ENCODE assay signal across 8 cellular contexts in genomic region chr17:78839762-78840529, GRCh38. TPM values are rescaled to one million over a fixed set of nuclear protein-coding genes. Genes with fewer than 3 reads are reported as not detected.
DNase-seq lines count a peak whose midpoint lies in the region; ATAC-seq, FAIRE-seq and TF ChIP-seq lines count a peak whose summit lies in the region.

No MANE protein-coding gene starts in this region.

- H3K36me3 ChIP-seq in HEK293 (ENCODE audit: control insufficient read depth in 2 of 2, insufficient read depth in 1 of 2, low read length in 2 of 2) (peaks cover 30 to 33% of the 10 kb centered on the region in 2 experiments), thoracic aorta (peaks cover 19% of the 10 kb centered on the region)

- TF ChIP-seq POLR2A in GM12892 (IDR thresholded peaks at IDR 0.05; ENCODE audit: low read depth, low read length) = peak; percentile 45; the same call in 1 of the 2 replicates

- POLR2A ChIA-PET in HEK293 (lab: Yijun Ruan, JAX) = interaction anchor here (0.5 to 1.2 kb wide), 5 partner anchors 15 to 170 kb away, joined by 3 to 4 read pairs (median 4); partner anchors contain the start of gene CANT1

- TF ChIP-seq CTCF in HEK293 (tag by site-specific recombination; IDR thresholded peaks at IDR 0.05) (no peak), epithelial cell of proximal tubule (conservative IDR thresholded peaks at IDR 0.05; ENCODE audit: low read depth, low read length) (no peak), thoracic aorta (IDR thresholded peaks at IDR 0.05) (no peak)

- H3K9me3 ChIP-seq in HEK293 (ENCODE audit: control insufficient read depth, insufficient read depth, low read depth, low read length) = no peaks in the 10 kb centered on the region
- no peaks in the 10 kb centered on the region for H3K9me3 ChIP-seq in thoracic aorta

- peak overlapping the region; percentile 79 for H3K4me3 ChIP-seq in HEK293 (ENCODE audit: low read depth, low read length)
- peak overlapping the region; percentile 93 for H3K4me3 ChIP-seq in epithelial cell of proximal tubule (ENCODE audit: low read depth, low read length)
- peak overlapping the region; percentile 96 for H3K4me3 ChIP-seq in thoracic aorta

- no peak for ATAC-seq in thoracic aorta (ENCODE audit: insufficient number of reproducible peaks, low FRiP score, low read depth)

- peak overlapping the region; percentile 83 for H3K27ac ChIP-seq in HEK293 (ENCODE audit: extremely low read depth, low read depth, low read length)
- peak overlapping the region; percentile 95 to 97 for H3K27ac ChIP-seq in thoracic aorta

- no peaks in the 10 kb centered on the region for H3K27me3 ChIP-seq in thoracic aorta (replicated peaks; ENCODE audit: insufficient read depth)

- peak; percentile 36 for FAIRE-seq in GM12892 (lab: Jason Lieb, UNC)

- DNase-seq in GM12892 (ENCODE audit: insufficient read length) (peak; percentile 51), NAMALWA (ENCODE audit: low spot score) (peak; percentile 56), activated T-cell treated with anti-CD3 and anti-CD28 coated beads for 1 hour (ENCODE audit: low read depth) (peak; percentile 22), epithelial cell of proximal tubule (ENCODE audit: low read depth) (no peak), myocyte (ENCODE audit: low read depth) (peak; percentile 37), thoracic aorta (ENCODE audit: low spot score) (no peak), middle frontal gyrus (ENCODE audit: extremely low spot score, low spot score) (no peak)

- CTCF ChIA-PET in HEK293 (lab: Yijun Ruan, JAX) = interaction anchor here (0.6 to 1.2 kb wide), 2 partner anchors 173 to 343 kb away, joined by 3 read pairs; no protein-coding TSS in a partner anchor

- peaks cover 8% of the 10 kb centered on the region; the same call in 1 of the 2 replicates for H3K4me1 ChIP-seq in HEK293 (ENCODE audit: control insufficient read depth, insufficient read depth, low read length)
- H3K4me1 ChIP-seq in thoracic aorta (ENCODE audit: control insufficient read depth in 1 of 2, low read depth in 2 of 2) = peaks cover 6 to 33% of the 10 kb centered on the region in 2 donors

TF ChIP-seq in HEK293, 187 proteins besides CTCF, POLR2A, EP300 and RAD21 (continues in another document):
- TF ChIP-seq, protein P1, sequence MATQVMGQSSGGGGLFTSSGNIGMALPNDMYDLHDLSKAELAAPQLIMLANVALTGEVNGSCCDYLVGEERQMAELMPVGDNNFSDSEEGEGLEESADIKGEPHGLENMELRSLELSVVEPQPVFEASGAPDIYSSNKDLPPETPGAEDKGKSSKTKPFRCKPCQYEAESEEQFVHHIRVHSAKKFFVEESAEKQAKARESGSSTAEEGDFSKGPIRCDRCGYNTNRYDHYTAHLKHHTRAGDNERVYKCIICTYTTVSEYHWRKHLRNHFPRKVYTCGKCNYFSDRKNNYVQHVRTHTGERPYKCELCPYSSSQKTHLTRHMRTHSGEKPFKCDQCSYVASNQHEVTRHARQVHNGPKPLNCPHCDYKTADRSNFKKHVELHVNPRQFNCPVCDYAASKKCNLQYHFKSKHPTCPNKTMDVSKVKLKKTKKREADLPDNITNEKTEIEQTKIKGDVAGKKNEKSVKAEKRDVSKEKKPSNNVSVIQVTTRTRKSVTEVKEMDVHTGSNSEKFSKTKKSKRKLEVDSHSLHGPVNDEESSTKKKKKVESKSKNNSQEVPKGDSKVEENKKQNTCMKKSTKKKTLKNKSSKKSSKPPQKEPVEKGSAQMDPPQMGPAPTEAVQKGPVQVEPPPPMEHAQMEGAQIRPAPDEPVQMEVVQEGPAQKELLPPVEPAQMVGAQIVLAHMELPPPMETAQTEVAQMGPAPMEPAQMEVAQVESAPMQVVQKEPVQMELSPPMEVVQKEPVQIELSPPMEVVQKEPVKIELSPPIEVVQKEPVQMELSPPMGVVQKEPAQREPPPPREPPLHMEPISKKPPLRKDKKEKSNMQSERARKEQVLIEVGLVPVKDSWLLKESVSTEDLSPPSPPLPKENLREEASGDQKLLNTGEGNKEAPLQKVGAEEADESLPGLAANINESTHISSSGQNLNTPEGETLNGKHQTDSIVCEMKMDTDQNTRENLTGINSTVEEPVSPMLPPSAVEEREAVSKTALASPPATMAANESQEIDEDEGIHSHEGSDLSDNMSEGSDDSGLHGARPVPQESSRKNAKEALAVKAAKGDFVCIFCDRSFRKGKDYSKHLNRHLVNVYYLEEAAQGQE (tag by site-specific recombination; IDR thresholded peaks at IDR 0.05) = 0 out of 2 replicates have a peak, but pooled peaks have one; percentile 9
- TF ChIP-seq PRDM2 (tag by site-specific recombination; IDR thresholded peaks at IDR 0.05; ENCODE audit: borderline replicate concordance) (no peak), SETDB1 (IDR thresholded peaks at IDR 0.05; ENCODE audit: insufficient read length, low read length) (no peak), SALL2 (tag by site-specific recombination; IDR thresholded peaks at IDR 0.05; ENCODE audit: borderline replicate concordance) (no peak), ZNF341 (tag by site-specific recombination; IDR thresholded peaks at IDR 0.05; ENCODE audit: low read depth) (no peak), KLF17 (tag by site-specific recombination; IDR thresholded peaks at IDR 0.05) (0 out of 2 replicates have a peak, but pooled peaks have one; percentile 45), ZNF658 (tag by site-specific recombination; IDR thresholded peaks at IDR 0.05) (no peak), ZNF121 (tag by site-specific recombination; IDR thresholded peaks at IDR 0.05) (0 out of 2 replicates have a peak, but pooled peaks have one; percentile 8), ZNF112 (tag by site-specific recombination; IDR thresholded peaks at IDR 0.05) (no peak), SCRT2 (tag by site-specific recombination; IDR thresholded peaks at IDR 0.05) (no peak), KLF10 (tag by site-specific recombination; IDR thresholded peaks at IDR 0.05) (no peak), GLIS2 (tag by site-specific recombination; IDR thresholded peaks at IDR 0.05) (peak; percentile 65; the same call in 1 of the 2 replicates)

RNA-seq across cellular contexts. Expression of gene USP36, which starts 0.7 kb away (rescaled TPM):
- polyA plus RNA-seq in GM12892 (2012; ENCODE audit: missing spikeins) = 38.1 TPM
- 22.4 and 36.4 TPM in 2 replicates for total RNA-seq in epithelial cell of proximal tubule
- total RNA-seq in myocyte = 24.5 and 29.7 TPM in 2 replicates
- 38.0 TPM for polyA plus RNA-seq in myocyte (2012)
- total RNA-seq in thoracic aorta = 10 to 100 TPM; 40.3 to 95.9 TPM

RNA-seq across cellular contexts. Expression of gene CYTH1, which starts 57.9 kb away (rescaled TPM):
- polyA plus RNA-seq in GM12892 (2012; ENCODE audit: missing spikeins) = 182 TPM
- total RNA-seq in epithelial cell of proximal tubule = 16.8 and 26.4 TPM in 2 replicates
- 35.9 and 43.0 TPM in 2 replicates for total RNA-seq in myocyte
- polyA plus RNA-seq in myocyte (2012) = 28.9 TPM
- 10 to 100 TPM; 79.2 to 79.4 TPM for total RNA-seq in thoracic aorta

Comparison
In these comparisons a context has a peak if more than half of its experiments do, and no peak if none do; other contexts are left out.
1. DNase-seq: peak in GM12892 (single experiment), NAMALWA (single experiment), activated T-cell treated with anti-CD3 and anti-CD28 coated beads for 1 hour (single experiment) and myocyte (single experiment); none in epithelial cell of proximal tubule (single experiment), thoracic aorta (single experiment) and middle frontal gyrus (single experiment).
2. Peak in every context shown above with its lines, with median percentiles within 50 percentile points of each other: H3K4me3 ChIP-seq.